In the genomic region with DNA sequence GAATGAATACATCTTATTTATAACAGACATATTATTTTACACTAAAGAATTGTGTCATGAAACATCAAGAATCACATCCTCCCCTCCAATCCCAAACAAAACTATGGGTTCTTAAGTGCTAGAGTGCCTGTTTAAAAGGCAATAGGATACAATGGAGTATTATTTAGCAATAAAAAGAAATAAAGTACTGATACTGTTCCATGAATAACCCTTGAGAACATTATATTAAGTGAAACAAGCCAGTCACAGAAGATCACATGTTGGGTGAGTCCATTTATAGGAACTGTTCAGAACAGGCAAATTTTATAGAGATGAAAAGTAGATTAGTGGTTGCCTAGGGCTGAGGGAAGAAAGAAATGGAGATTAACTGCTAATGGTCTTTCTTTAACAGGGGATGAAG, we compare ENCODE assay signal across 26 cellular contexts.
"Had no signal": no experiment of that assay in that cellular context is flagged by ENCODE, and none has a peak within 500 bp of the region (broad histone marks: within the 10 kb centered on the region; RNA-seq: fewer than 3 reads in every experiment).

No MANE protein-coding gene starts in this region.

- H3K9me3 ChIP-seq: ascending aorta, body of pancreas, SJCRH30 had no signal

- H3K4me1 ChIP-seq: ascending aorta, body of pancreas, SJCRH30 had no signal

- DNase-seq: activated CD4-positive, alpha-beta memory T cell treated with anti-CD3 and anti-CD28 coated beads for 36 hours; activated CD4-positive, alpha-beta T cell treated with anti-CD3 and anti-CD28 coated beads, Interleukin-2, amount 10 ng/mL, durations not matched to agents 7 days and 5 days; activated CD4-positive, CD25-positive, alpha-beta regulatory T cell; activated CD8-positive, alpha-beta memory T cell treated with anti-CD3 and anti-CD28 coated beads for 24 hours; activated naive CD8-positive, alpha-beta T cell treated with anti-CD3 and anti-CD28 coated beads, Interleukin-2, amount 50 U/mL, for 24 hours; activated T-cell treated with anti-CD3 and anti-CD28 coated beads, Interleukin-2, amount 50 U/mL, for 48 hours; amniotic stem cell; body of pancreas; KBM-7; NCI-H1048; NCI-H1930; NCI-H345; NCI-H510A; NCI-H526 treated with DMSO at 0.1 percent for 48 hours; NCI-H82; Right ventricle myocardium superior; SJCRH30; SW 1271; T1000 had no signal

- ATAC-seq: activated naive CD4-positive, alpha-beta T cell treated with anti-CD3 and anti-CD28 coated beads, Interleukin-2, amount 50 U/mL, for 72 hours; activated naive CD8-positive, alpha-beta T cell treated with anti-CD3 and anti-CD28 coated beads, Interleukin-2, amount 50 U/mL, for 24 hours; body of pancreas; SK-N-SH treated with all-trans-retinoic acid at 6 μM for 48 hours had no signal

- H3K27me3 Mint-ChIP-seq: activated CD4-positive, alpha-beta memory T cell treated with anti-CD3 and anti-CD28 coated beads for 36 hours; activated CD4-positive, alpha-beta T cell treated with anti-CD3 and anti-CD28 coated beads, Interleukin-2, amount 10 ng/mL, durations not matched to agents 7 days and 5 days; activated naive CD8-positive, alpha-beta T cell treated with anti-CD3 and anti-CD28 coated beads, Interleukin-2, amount 50 U/mL, for 24 hours; central memory CD8-positive, alpha-beta T cell had no signal

- H3K4me3 ChIP-seq: ascending aorta, body of pancreas, SJCRH30 had no signal

- H3K4me3 Mint-ChIP-seq: activated CD4-positive, alpha-beta memory T cell treated with anti-CD3 and anti-CD28 coated beads for 36 hours; activated CD4-positive, alpha-beta T cell treated with anti-CD3 and anti-CD28 coated beads, Interleukin-2, amount 10 ng/mL, durations not matched to agents 7 days and 5 days; activated naive CD8-positive, alpha-beta T cell treated with anti-CD3 and anti-CD28 coated beads, Interleukin-2, amount 50 U/mL, for 24 hours; central memory CD8-positive, alpha-beta T cell; T-helper 1 cell treated with Interleukin-12 subunit alpha and Interleukin-12 subunit beta and Interleukin-4 antibody, amounts not matched to agents 30 μg/mL and 1 μg/mL, for 36 hours had no signal

- H3K27ac Mint-ChIP-seq: activated CD4-positive, alpha-beta memory T cell treated with anti-CD3 and anti-CD28 coated beads for 36 hours; activated CD4-positive, alpha-beta T cell treated with anti-CD3 and anti-CD28 coated beads, Interleukin-2, amount 10 ng/mL, durations not matched to agents 7 days and 5 days; activated naive CD4-positive, alpha-beta T cell treated with anti-CD3 and anti-CD28 coated beads, Interleukin-2, amount 50 U/mL, for 72 hours; activated naive CD8-positive, alpha-beta T cell treated with anti-CD3 and anti-CD28 coated beads, Interleukin-2, amount 50 U/mL, for 24 hours; T-helper 1 cell treated with Interleukin-12 subunit alpha and Interleukin-12 subunit beta and Interleukin-4 antibody, amounts not matched to agents 30 μg/mL and 1 μg/mL, for 36 hours had no signal

- H3K27me3 ChIP-seq: ascending aorta, body of pancreas, SJCRH30 had no signal

- H3K4me1 Mint-ChIP-seq: central memory CD8-positive, alpha-beta T cell had no signal

- H3K9me3 Mint-ChIP-seq: activated naive CD4-positive, alpha-beta T cell treated with anti-CD3 and anti-CD28 coated beads, Interleukin-2, amount 50 U/mL, for 72 hours; activated naive CD8-positive, alpha-beta T cell treated with anti-CD3 and anti-CD28 coated beads, Interleukin-2, amount 50 U/mL, for 24 hours; central memory CD8-positive, alpha-beta T cell; T-helper 1 cell treated with Interleukin-12 subunit alpha and Interleukin-12 subunit beta and Interleukin-4 antibody, amounts not matched to agents 30 μg/mL and 1 μg/mL, for 36 hours had no signal

- H3K27ac ChIP-seq: ascending aorta, body of pancreas, RWPE1, SJCRH30, VCaP had no signal
